ENCODE assay signal across 8 cellular contexts in genomic region chr1:151443846-151444790, GRCh38. TPM values are rescaled to one million over a fixed set of nuclear protein-coding genes. Genes with fewer than 3 reads are reported as not detected.
DNase-seq lines count a peak whose midpoint lies in the region; ATAC-seq and TF ChIP-seq lines count a peak whose summit lies in the region.

No MANE protein-coding gene starts in this region.

- no peak overlapping the region for H3K27ac ChIP-seq in C4-2B

- TF ChIP-seq CTCF in C4-2B (conservative IDR thresholded peaks at IDR 0.05) (peak; percentile 91), retinal pigment epithelial cell (conservative IDR thresholded peaks at IDR 0.05; ENCODE audit: low read depth, low read length) (peak; percentile 84)

- no peak overlapping the region for H3K4me3 ChIP-seq in retinal pigment epithelial cell (ENCODE audit: low read length)

- H3K27me3 Mint-ChIP-seq in activated naive CD8-positive, alpha-beta T cell treated with anti-CD3 and anti-CD28 coated beads for 36 hours = no peaks in the 10 kb centered on the region

- H3K27ac Mint-ChIP-seq in activated naive CD8-positive, alpha-beta T cell treated with anti-CD3 and anti-CD28 coated beads for 36 hours = no peak overlapping the region

- ATAC-seq in GM21390 (IDR thresholded peaks at IDR 0.05; ENCODE audit: unreplicated experiment) (peak; percentile 60), Right ventricle myocardium superior (ENCODE audit: poor library complexity) (peak; percentile 92), HG03342 (IDR thresholded peaks at IDR 0.05; ENCODE audit: unreplicated experiment) (no peak)

- DNase-seq in NCI-H1105 (lab: John Stamatoyannopoulos, UW) = peak; percentile 37
- peak; percentile 47 for DNase-seq in SKM-1 (lab: John Stamatoyannopoulos, UW; ENCODE audit: unreplicated experiment)
- peak; percentile 46 for DNase-seq in activated naive CD8-positive, alpha-beta T cell treated with anti-CD3 and anti-CD28 coated beads for 36 hours
- no peak for DNase-seq in Right ventricle myocardium superior
- peak; percentile 69 for DNase-seq in retinal pigment epithelial cell (ENCODE audit: low read depth)

- H3K9me3 Mint-ChIP-seq in activated naive CD8-positive, alpha-beta T cell treated with anti-CD3 and anti-CD28 coated beads for 36 hours = no peaks in the 10 kb centered on the region

- peaks cover 3% of the 10 kb centered on the region for H3K36me3 Mint-ChIP-seq in activated naive CD8-positive, alpha-beta T cell treated with anti-CD3 and anti-CD28 coated beads for 36 hours

- intact Hi-C loops in Right ventricle myocardium superior (cut with DNase I) = no loop called here

- H3K4me1 Mint-ChIP-seq in activated naive CD8-positive, alpha-beta T cell treated with anti-CD3 and anti-CD28 coated beads for 36 hours = peaks cover 51% of the 10 kb centered on the region

- H3K4me3 Mint-ChIP-seq in activated naive CD8-positive, alpha-beta T cell treated with anti-CD3 and anti-CD28 coated beads for 36 hours = no peak overlapping the region

RNA-seq across cellular contexts. Expression of gene POGZ, which starts 15.2 kb away (rescaled TPM):
- 10 to 100 TPM; 52.1 to 63.1 TPM for total RNA-seq in activated naive CD8-positive, alpha-beta T cell treated with anti-CD3 and anti-CD28 coated beads for 36 hours
- total RNA-seq in Right ventricle myocardium superior = 42.0 TPM

RNA-seq across cellular contexts. Expression of gene PSMB4, which starts 44.7 kb away (rescaled TPM):
- 100 to 1,000 TPM; 413 to 425 TPM for total RNA-seq in activated naive CD8-positive, alpha-beta T cell treated with anti-CD3 and anti-CD28 coated beads for 36 hours
- 177 TPM for total RNA-seq in Right ventricle myocardium superior
